Comparison of ENCODE assay signal across 13 cellular contexts in the genomic region with DNA sequence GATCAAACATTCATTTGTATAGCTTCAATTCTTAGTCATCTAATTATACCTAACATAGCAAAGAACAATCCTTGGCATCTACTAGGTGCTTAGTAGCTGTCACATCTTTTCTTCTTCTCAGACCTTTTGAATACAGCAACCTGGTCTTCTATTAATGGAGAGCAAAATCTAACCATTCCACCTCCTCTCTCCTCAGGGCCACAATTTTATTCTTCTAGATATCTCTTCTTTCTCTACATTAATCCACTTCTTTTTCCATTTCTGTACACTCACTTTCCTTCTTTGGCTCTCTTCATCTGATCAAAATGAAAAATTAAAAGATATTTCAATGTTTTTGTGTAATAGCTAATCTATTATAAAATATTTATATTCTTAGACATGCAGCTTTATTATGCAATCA. TPM values are rescaled to one million over a fixed set of nuclear protein-coding genes. Genes with fewer than 3 reads are reported as not detected.
DNase-seq lines count a peak whose midpoint lies in the region; ATAC-seq and TF ChIP-seq lines count a peak whose summit lies in the region.
"Had no signal": no experiment of that assay in that cellular context is flagged by ENCODE, and none has a peak within 500 bp of the region (broad histone marks: within the 10 kb centered on the region; RNA-seq: fewer than 3 reads in every experiment).

No MANE protein-coding gene starts in this region.

- no peaks in the 10 kb centered on the region for H3K9me3 Mint-ChIP-seq in stimulated activated naive CD8-positive, alpha-beta T cell treated with anti-CD3 and anti-CD28 coated beads, Interleukin-15, Interleukin-2, amounts not matched to agents 100 ng/mL and 50 ng/mL, for 24 hours
- no peaks in the 10 kb centered on the region for H3K9me3 Mint-ChIP-seq in stimulated activated naive CD8-positive, alpha-beta T cell treated with anti-CD3 and anti-CD28 coated beads, Interleukin-15, amount 100 ng/mL, for 72 hours
- no peaks in the 10 kb centered on the region for H3K9me3 Mint-ChIP-seq in central memory CD8-positive, alpha-beta T cell
- no peaks in the 10 kb centered on the region for H3K9me3 Mint-ChIP-seq in naive thymus-derived CD4-positive, alpha-beta T cell

- no peak for TF ChIP-seq POLR2A in vagina (IDR thresholded peaks at IDR 0.05)

- no peak for DNase-seq in stimulated activated naive CD8-positive, alpha-beta T cell treated with anti-CD3 and anti-CD28 coated beads, Interleukin-15, amount 100 ng/mL, for 72 hours
- no peak for DNase-seq in central memory CD8-positive, alpha-beta T cell (ENCODE audit: low spot score in 2 of 2)
- DNase-seq in naive thymus-derived CD4-positive, alpha-beta T cell, result no peak
- no peak for DNase-seq in vagina (ENCODE audit: extremely low spot score in 2 of 2)
- DNase-seq in HK-2 (ENCODE audit: unreplicated experiment), result no peak
- DNase-seq in left lobe of liver (ENCODE audit: low spot score), result no peak
- DNase-seq: NCI-H187 treated with DMSO at 0.1 percent for 48 hours, occipital lobe, T-helper 9 cell had no signal

- H3K9me3 ChIP-seq in naive thymus-derived CD4-positive, alpha-beta T cell (ENCODE audit: control insufficient read depth in 2 of 3, low read length in 3 of 3), result no peaks in the 10 kb centered on the region
- H3K9me3 ChIP-seq in vagina, result no peaks in the 10 kb centered on the region
- H3K9me3 ChIP-seq: breast epithelium had no signal

- POLR2A ChIA-PET in naive thymus-derived CD4-positive, alpha-beta T cell (lab: Charles Lee), result no interaction called here

- no peak for TF ChIP-seq CTCF in vagina (IDR thresholded peaks at IDR 0.05)

- CTCF ChIA-PET in naive thymus-derived CD4-positive, alpha-beta T cell (lab: Charles Lee), result interaction anchor here (0.6 kb wide), 1 partner anchor 132 kb away, joined by 3 read pairs; no protein-coding TSS in a partner anchor

- H3K27me3 ChIP-seq in naive thymus-derived CD4-positive, alpha-beta T cell (ENCODE audit: control insufficient read depth in 2 of 2, insufficient read depth in 2 of 2, low read length in 2 of 2), result no peaks in the 10 kb centered on the region
- H3K27me3 ChIP-seq in vagina, result no peaks in the 10 kb centered on the region

- H3K4me1 Mint-ChIP-seq in stimulated activated naive CD8-positive, alpha-beta T cell treated with anti-CD3 and anti-CD28 coated beads, Interleukin-15, Interleukin-2, amounts not matched to agents 100 ng/mL and 50 ng/mL, for 24 hours (ENCODE audit: low read depth), result peaks cover 48% of the 10 kb centered on the region
- H3K4me1 Mint-ChIP-seq in stimulated activated naive CD8-positive, alpha-beta T cell treated with anti-CD3 and anti-CD28 coated beads, Interleukin-15, amount 100 ng/mL, for 72 hours, result peaks cover 27% of the 10 kb centered on the region
- peaks cover 33% of the 10 kb centered on the region for H3K4me1 Mint-ChIP-seq in central memory CD8-positive, alpha-beta T cell
- peaks cover 8 to 44% (median 31%) of the 10 kb centered on the region in 7 donors for H3K4me1 Mint-ChIP-seq in naive thymus-derived CD4-positive, alpha-beta T cell

- H3K27me3 Mint-ChIP-seq in stimulated activated naive CD8-positive, alpha-beta T cell treated with anti-CD3 and anti-CD28 coated beads, Interleukin-15, Interleukin-2, amounts not matched to agents 100 ng/mL and 50 ng/mL, for 24 hours, result no peaks in the 10 kb centered on the region
- no peaks in the 10 kb centered on the region for H3K27me3 Mint-ChIP-seq in stimulated activated naive CD8-positive, alpha-beta T cell treated with anti-CD3 and anti-CD28 coated beads, Interleukin-15, amount 100 ng/mL, for 72 hours
- H3K27me3 Mint-ChIP-seq in central memory CD8-positive, alpha-beta T cell, result no peaks in the 10 kb centered on the region
- peaks cover 0 to 6% (median 2%) of the 10 kb centered on the region in 5 donors for H3K27me3 Mint-ChIP-seq in naive thymus-derived CD4-positive, alpha-beta T cell

- H3K4me1 ChIP-seq in naive thymus-derived CD4-positive, alpha-beta T cell (ENCODE audit: control insufficient read depth in 2 of 2, insufficient read depth in 2 of 2, low read length in 2 of 2), result peaks cover 12 to 21% of the 10 kb centered on the region in 2 donors
- H3K4me1 ChIP-seq in vagina, result peaks cover 17% of the 10 kb centered on the region
- H3K4me1 ChIP-seq: breast epithelium had no signal

- peak overlapping the region; percentile 77 for H3K4me3 Mint-ChIP-seq in stimulated activated naive CD8-positive, alpha-beta T cell treated with anti-CD3 and anti-CD28 coated beads, Interleukin-15, Interleukin-2, amounts not matched to agents 100 ng/mL and 50 ng/mL, for 24 hours
- peak overlapping the region in 1 of 2 donors; percentile 82 for H3K4me3 Mint-ChIP-seq in stimulated activated naive CD8-positive, alpha-beta T cell treated with anti-CD3 and anti-CD28 coated beads, Interleukin-15, amount 100 ng/mL, for 72 hours
- H3K4me3 Mint-ChIP-seq in central memory CD8-positive, alpha-beta T cell, result peak overlapping the region; percentile 63
- H3K4me3 Mint-ChIP-seq in naive thymus-derived CD4-positive, alpha-beta T cell, result peak overlapping the region in 5 of 10 donors; percentile 5 to 87 (median 14)

- no peaks in the 10 kb centered on the region for H3K36me3 Mint-ChIP-seq in stimulated activated naive CD8-positive, alpha-beta T cell treated with anti-CD3 and anti-CD28 coated beads, Interleukin-15, Interleukin-2, amounts not matched to agents 100 ng/mL and 50 ng/mL, for 24 hours (ENCODE audit: low read depth)
- no peaks in the 10 kb centered on the region for H3K36me3 Mint-ChIP-seq in central memory CD8-positive, alpha-beta T cell (ENCODE audit: insufficient read depth)
- H3K36me3 Mint-ChIP-seq in naive thymus-derived CD4-positive, alpha-beta T cell, result no peaks in the 10 kb centered on the region

- H3K36me3 ChIP-seq in naive thymus-derived CD4-positive, alpha-beta T cell (ENCODE audit: control insufficient read depth in 2 of 3, insufficient read depth in 3 of 3, low read length in 3 of 3), result no peaks in the 10 kb centered on the region
- no peaks in the 10 kb centered on the region for H3K36me3 ChIP-seq in vagina
- H3K36me3 ChIP-seq: breast epithelium had no signal

- H3K27ac Mint-ChIP-seq in stimulated activated naive CD8-positive, alpha-beta T cell treated with anti-CD3 and anti-CD28 coated beads, Interleukin-15, Interleukin-2, amounts not matched to agents 100 ng/mL and 50 ng/mL, for 24 hours, result peak overlapping the region; percentile 92
- H3K27ac Mint-ChIP-seq in stimulated activated naive CD8-positive, alpha-beta T cell treated with anti-CD3 and anti-CD28 coated beads, Interleukin-15, amount 100 ng/mL, for 72 hours, result peak overlapping the region in 1 of 2 donors; percentile 54
- peak overlapping the region; percentile 76 for H3K27ac Mint-ChIP-seq in central memory CD8-positive, alpha-beta T cell (ENCODE audit: low read depth)
- H3K27ac Mint-ChIP-seq in naive thymus-derived CD4-positive, alpha-beta T cell, result peak overlapping the region in 6 of 9 donors; percentile 5 to 90 (median 38)

- ATAC-seq in stimulated activated naive CD8-positive, alpha-beta T cell treated with anti-CD3 and anti-CD28 coated beads, Interleukin-15, amount 100 ng/mL, for 72 hours, result no peak
- ATAC-seq in central memory CD8-positive, alpha-beta T cell (replicated peaks; ENCODE audit: extremely low read depth, poor library complexity, severe bottlenecking), result no peak
- no peak for ATAC-seq in naive thymus-derived CD4-positive, alpha-beta T cell
- ATAC-seq in left lobe of liver (no peak), GM18861 (IDR thresholded peaks at IDR 0.05; ENCODE audit: unreplicated experiment) (no peak)

- no peak overlapping the region for H3K27ac ChIP-seq in naive thymus-derived CD4-positive, alpha-beta T cell (ENCODE audit: low read depth, low read length)
- peak overlapping the region; percentile 86 for H3K27ac ChIP-seq in vagina

- no peak overlapping the region for H3K4me3 ChIP-seq in naive thymus-derived CD4-positive, alpha-beta T cell (ENCODE audit: low read length)
- peak overlapping the region in 1 of 2 donors; percentile 33 for H3K4me3 ChIP-seq in vagina

- intact Hi-C loops in naive thymus-derived CD4-positive, alpha-beta T cell (cut with micrococcal nuclease), result loop anchor here (2.0 to 5.0 kb wide), 3 partner anchors 54 to 129 kb away; a partner anchor contains a TSS
- intact Hi-C loops in vagina (cut with DNase I), result loop anchor here (5.0 kb wide), 1 partner anchor 229 kb away; no protein-coding TSS in a partner anchor

RNA-seq across cellular contexts. Expression of a gene that starts 9.0 kb away (rescaled TPM):
- total RNA-seq in naive thymus-derived CD4-positive, alpha-beta T cell, result 10 to 100 TPM in 1 of 5 experiments, 1 to 10 TPM in 4; 3.0 to 10.5 (median 5.4) TPM
- 1 to 10 TPM; 4.6 to 6.7 TPM for polyA plus RNA-seq in naive thymus-derived CD4-positive, alpha-beta T cell
- total RNA-seq in vagina (30.2 TPM), left lobe of liver (0.70 TPM)
- polyA plus RNA-seq: keratinocyte had no signal

RNA-seq across cellular contexts. Expression of a gene that starts 50.0 kb away (rescaled TPM):
- total RNA-seq in naive thymus-derived CD4-positive, alpha-beta T cell, result 100 to 1,000 TPM; 275 to 391 (median 360) TPM
- 10 to 100 TPM; 33.4 to 82.6 TPM for polyA plus RNA-seq in naive thymus-derived CD4-positive, alpha-beta T cell
- total RNA-seq in vagina (125 TPM), left lobe of liver (76.2 TPM)

RNA-seq across cellular contexts. Expression of a gene that starts 55.0 kb away (rescaled TPM):
- total RNA-seq in naive thymus-derived CD4-positive, alpha-beta T cell, result 100 to 1,000 TPM in 2 of 5 experiments, 10 to 100 TPM in 3; 20.2 to 295 (median 45.6) TPM
- polyA plus RNA-seq in naive thymus-derived CD4-positive, alpha-beta T cell, result 10 to 100 TPM; 21.1 to 67.0 TPM
- total RNA-seq in vagina (82.3 TPM), left lobe of liver (10.8 TPM)

RNA-seq across cellular contexts. Expression of a gene that starts 57.4 kb away (rescaled TPM):
- 100 to 1,000 TPM in 1 of 5 experiments, 10 to 100 TPM in 4; 13.7 to 308 (median 43.3) TPM for total RNA-seq in naive thymus-derived CD4-positive, alpha-beta T cell
- polyA plus RNA-seq in naive thymus-derived CD4-positive, alpha-beta T cell, result 10 to 100 TPM; 24.9 to 87.6 TPM
- total RNA-seq in vagina (94.8 TPM), left lobe of liver (11.3 TPM)
